11 cellular contexts compared by ENCODE assay signal in genomic region chr4:101337688-101338087, GRCh38. TPM values are rescaled to one million over a fixed set of nuclear protein-coding genes. Genes with fewer than 3 reads are reported as not detected.
DNase-seq lines count a peak whose midpoint lies in the region; ATAC-seq and TF ChIP-seq lines count a peak whose summit lies in the region.
"Had no signal": no experiment of that assay in that cellular context is flagged by ENCODE, and none has a peak within 500 bp of the region (broad histone marks: within the 10 kb centered on the region; RNA-seq: fewer than 3 reads in every experiment).

No MANE protein-coding gene starts in this region.

- H3K9me3 ChIP-seq in DND-41 (ENCODE audit: insufficient read depth, low read length, severe bottlenecking), result no peaks in the 10 kb centered on the region
- no peaks in the 10 kb centered on the region for H3K9me3 ChIP-seq in osteoblast (ENCODE audit: low read depth, low read length)
- H3K9me3 ChIP-seq: lower lobe of right lung, upper lobe of left lung had no signal

- H3K4me2 ChIP-seq in DND-41 (ENCODE audit: insufficient read depth, low read length) (no peak overlapping the region), osteoblast (ENCODE audit: insufficient read depth, low read length) (no peak overlapping the region)

- no peaks in the 10 kb centered on the region for H3K27me3 ChIP-seq in DND-41 (ENCODE audit: insufficient read depth, low read length, poor library complexity)
- H3K27me3 ChIP-seq in osteoblast (ENCODE audit: insufficient read depth, low read length), result no peaks in the 10 kb centered on the region
- H3K27me3 ChIP-seq: upper lobe of left lung had no signal

- H3K36me3 ChIP-seq in DND-41 (ENCODE audit: insufficient read depth, low read length), result peaks cover 3% of the 10 kb centered on the region; the same call in 1 of the 2 replicates
- H3K36me3 ChIP-seq in osteoblast (ENCODE audit: insufficient read depth, low read length), result no peaks in the 10 kb centered on the region
- H3K36me3 ChIP-seq: lower lobe of right lung, upper lobe of left lung had no signal

- H3K4me1 ChIP-seq in DND-41 (ENCODE audit: insufficient read depth, low read length) (no peaks in the 10 kb centered on the region), osteoblast (ENCODE audit: insufficient read depth, low read length) (peaks cover 6% of the 10 kb centered on the region)

- H3K27ac ChIP-seq in DND-41 (ENCODE audit: low read length), result no peak overlapping the region
- peak overlapping the region; percentile 14 for H3K27ac ChIP-seq in osteoblast (ENCODE audit: low read depth, low read length)
- H3K27ac ChIP-seq: lower lobe of right lung, upper lobe of left lung had no signal

- H3K9ac ChIP-seq in DND-41 (ENCODE audit: low read depth, low read length), result no peak overlapping the region

- H4K20me1 ChIP-seq in DND-41 (ENCODE audit: insufficient read depth, low read length), result peaks cover 16% of the 10 kb centered on the region
- H4K20me1 ChIP-seq in osteoblast (ENCODE audit: insufficient read depth, low read length), result peaks cover 37% of the 10 kb centered on the region

- H3K4me3 ChIP-seq in DND-41 (ENCODE audit: low read depth in 1 of 2, low read length in 2 of 2), result no peak overlapping the region
- H3K4me3 ChIP-seq in osteoblast (ENCODE audit: insufficient read depth, low read length), result no peak overlapping the region
- H3K4me3 ChIP-seq: lower lobe of right lung, upper lobe of left lung had no signal

- no peak for DNase-seq in DND-41
- DNase-seq in NCI-H69 (lab: John Stamatoyannopoulos, UW), result peak; percentile 10
- DNase-seq in dermis blood vessel endothelial cell, result peak; percentile 49
- peak; percentile 74 for DNase-seq in osteoblast (ENCODE audit: insufficient read length, low spot score, missing footprints)
- no peak for DNase-seq in DMS153 treated with DMSO at 0.1 percent for 48 hours (lab: John Stamatoyannopoulos, UW; ENCODE audit: unreplicated experiment)
- DNase-seq in activated naive CD4-positive, alpha-beta T cell treated with Interleukin-2 at 50 U/mL for 16 hours, result no peak
- DNase-seq in middle frontal gyrus (ENCODE audit: extremely low spot score, low spot score), result no peak
- DNase-seq in activated T-cell treated with anti-CD3 and anti-CD28 coated beads, Interleukin-2, amount 50 U/mL, for 1 hour, result no peak
- DNase-seq: activated T-cell treated with anti-CD3 and anti-CD28 coated beads, Interleukin-2, amount 50 U/mL, for 72 hours; lower lobe of right lung; upper lobe of left lung had no signal

- peak; percentile 49; the same call in 1 of the 3 replicates for ATAC-seq in DND-41 (ENCODE audit: insufficient read depth, low read depth)

- H2AFZ ChIP-seq in DND-41 (ENCODE audit: low read depth, low read length), result no peak overlapping the region
- H2AFZ ChIP-seq in osteoblast (ENCODE audit: low read length), result no peak overlapping the region

- peaks cover 72% of the 10 kb centered on the region for H3K79me2 ChIP-seq in DND-41 (ENCODE audit: insufficient read depth, low read length)
- peaks cover 95% of the 10 kb centered on the region for H3K79me2 ChIP-seq in osteoblast (ENCODE audit: insufficient read depth, low read length)

- TF ChIP-seq CTCF in DND-41 (IDR thresholded peaks at IDR 0.05; ENCODE audit: borderline replicate concordance, extremely low read depth, low read length, poor library complexity, severe bottlenecking) (no peak), osteoblast (IDR thresholded peaks at IDR 0.05; ENCODE audit: extremely low read depth, low read depth, low read length) (no peak)

RNA-seq across cellular contexts. Expression of gene PPP3CA, which starts 9.6 kb away (rescaled TPM):
- total RNA-seq in dermis blood vessel endothelial cell (77.1 and 115 TPM in 2 replicates), osteoblast (80.0 and 93.7 TPM in 2 replicates)

Comparison
In these comparisons a context has a peak if more than half of its experiments do, and no peak if none do; other contexts are left out.
1. DNase-seq: peak in NCI-H69 (single experiment), dermis blood vessel endothelial cell (single experiment) and osteoblast (single experiment); none in DND-41 (single experiment), DMS153 treated with DMSO at 0.1 percent for 48 hours (single experiment), activated naive CD4-positive, alpha-beta T cell treated with Interleukin-2 at 50 U/mL for 16 hours (single experiment), middle frontal gyrus (single experiment) and activated T-cell treated with anti-CD3 and anti-CD28 coated beads, Interleukin-2, amount 50 U/mL, for 1 hour (single experiment).